In the genomic region with DNA sequence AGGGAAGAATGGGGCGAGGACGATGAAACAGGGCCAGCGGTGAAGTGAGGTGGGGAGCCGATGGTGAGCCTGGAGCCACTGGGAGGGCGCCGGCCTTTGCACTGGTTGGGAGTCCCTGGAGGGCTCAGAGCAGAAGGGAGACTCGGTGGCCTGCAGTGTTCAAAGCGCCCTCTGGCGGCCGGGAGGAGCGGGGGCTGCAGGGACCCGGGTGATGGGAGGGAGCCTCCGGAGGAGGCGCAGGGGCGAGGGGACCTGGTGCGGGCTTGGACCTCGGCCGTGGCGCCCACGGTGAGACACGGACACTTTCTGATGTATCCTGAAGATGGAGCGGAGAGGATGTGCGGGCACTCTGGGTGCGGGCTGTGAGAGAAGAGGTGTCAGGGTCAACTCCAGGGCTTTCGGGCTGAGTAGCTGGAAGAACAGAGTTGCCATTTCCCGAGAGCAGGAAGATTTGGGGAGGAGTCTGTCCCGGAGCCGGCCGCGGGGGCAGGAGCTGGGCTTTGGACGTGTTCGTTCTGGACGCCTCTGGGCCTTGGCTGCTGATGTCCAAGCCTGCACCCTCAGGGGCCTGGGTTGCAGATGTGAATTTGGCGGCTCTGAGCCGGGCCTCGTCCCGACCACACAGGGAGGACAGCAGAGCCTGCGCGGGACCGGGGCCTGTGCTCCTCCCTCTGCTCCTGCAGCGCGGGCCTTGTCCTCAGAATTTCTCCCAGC, we compare ENCODE assay signal across 8 cellular contexts. TPM values are rescaled to one million over a fixed set of nuclear protein-coding genes. Genes with fewer than 3 reads are reported as not detected.
A peak's percentile ranks its signal among the peaks of the same experiment; 100 is the strongest.
DNase-seq lines count a peak whose midpoint lies in the region; ATAC-seq and TF ChIP-seq lines count a peak whose summit lies in the region.

No MANE protein-coding gene starts in this region.

- CTCF ChIA-PET in Calu3 (lab: Charles Lee): no interaction called here

- TF ChIP-seq CTCF in Calu3 (IDR thresholded peaks at IDR 0.05; ENCODE audit: unreplicated experiment) (peak; percentile 37), SU-DHL-6 (IDR thresholded peaks at IDR 0.05; ENCODE audit: insufficient read depth, low read length, poor library complexity, severe bottlenecking) (peak; percentile 66), hepatocyte (IDR thresholded peaks at IDR 0.05; ENCODE audit: poor library complexity) (peak; percentile 70)

- peak; percentile 56 for ATAC-seq in HG03432 (IDR thresholded peaks at IDR 0.05; ENCODE audit: unreplicated experiment)
- peak; percentile 91 to 96 for ATAC-seq in activated naive CD4-positive, alpha-beta T cell treated with anti-CD3 and anti-CD28 coated beads, Interleukin-2, amount 50 U/mL, for 72 hours

- H3K4me3 ChIP-seq in SU-DHL-6 (ENCODE audit: insufficient read depth, low read length, poor library complexity, severe bottlenecking) (no peak overlapping the region), hepatocyte (no peak overlapping the region)

- no TSS peak for BruUV-seq in Calu3 (replicated peaks; lab: Mats Ljungman, UMichigan)

- H3K36me3 ChIP-seq in SU-DHL-6 (ENCODE audit: low read length): no peaks in the 10 kb centered on the region
- H3K36me3 ChIP-seq in hepatocyte (replicated peaks; ENCODE audit: insufficient read depth, low read depth): no peaks in the 10 kb centered on the region

- no peaks in the 10 kb centered on the region for H3K4me1 ChIP-seq in hepatocyte (ENCODE audit: insufficient read depth)

- H3K79me2 ChIP-seq in SU-DHL-6 (ENCODE audit: insufficient read depth, low read length) (no peaks in the 10 kb centered on the region), hepatocyte (no peaks in the 10 kb centered on the region)

- no peak overlapping the region for H3K27ac ChIP-seq in SU-DHL-6 (ENCODE audit: low read depth, low read length)
- H3K27ac ChIP-seq in hepatocyte: no peak overlapping the region

- peaks cover 6% of the 10 kb centered on the region for H3K36me3 Mint-ChIP-seq in Calu3 (ENCODE audit: insufficient read depth, unreplicated experiment)
- H3K36me3 Mint-ChIP-seq in activated naive CD4-positive, alpha-beta T cell treated with anti-CD3 and anti-CD28 coated beads, Interleukin-2, amount 50 U/mL, for 72 hours: no peaks in the 10 kb centered on the region

- DNase-seq in Calu3 (peak; percentile 68), hepatocyte (ENCODE audit: low spot score) (peak; percentile 72), COLO829 (ENCODE audit: low spot score) (no peak), SW 1271 (lab: John Stamatoyannopoulos, UW) (no peak)
- DNase-seq in activated naive CD4-positive, alpha-beta T cell treated with anti-CD3 and anti-CD28 coated beads, Interleukin-2, amount 50 U/mL, for 72 hours (ENCODE audit: low spot score in 2 of 2): peak; percentile 63 to 90
- peak; percentile 70 to 82 (median 79) for DNase-seq in stimulated activated CD4-positive, alpha-beta T cell treated with anti-CD3 and anti-CD28 coated beads, Interleukin-12 subunit alpha, Interleukin-12 subunit beta, amount 100 ng/mL, for 48 hours (ENCODE audit: low read depth in 2 of 3, low spot score in 1 of 3)

- no peaks in the 10 kb centered on the region for H3F3A ChIP-seq in SU-DHL-6 (ENCODE audit: insufficient read depth)

- H4K20me1 ChIP-seq in SU-DHL-6 (ENCODE audit: low read depth, low read length) (no peaks in the 10 kb centered on the region), hepatocyte (ENCODE audit: insufficient read depth, poor library complexity, severe bottlenecking) (no peaks in the 10 kb centered on the region)

- intact Hi-C loops in Calu3 (cut with micrococcal nuclease; ENCODE audit: unreplicated experiment): loop anchor here (10.0 kb wide), 1 partner anchor 195 kb away; no protein-coding TSS in a partner anchor

- H3K9me2 ChIP-seq in SU-DHL-6 (replicated peaks; ENCODE audit: insufficient read depth, low read length): no peaks in the 10 kb centered on the region
- no peaks in the 10 kb centered on the region for H3K9me2 ChIP-seq in hepatocyte (replicated peaks; ENCODE audit: insufficient read depth)

- no peaks in the 10 kb centered on the region for H3K4me1 Mint-ChIP-seq in Calu3 (ENCODE audit: low read depth, unreplicated experiment)

- peaks cover 9% of the 10 kb centered on the region for H3K27me3 Mint-ChIP-seq in Calu3 (ENCODE audit: unreplicated experiment)

- H2AFZ ChIP-seq in SU-DHL-6 (ENCODE audit: low read depth, low read length, severe bottlenecking): no peak overlapping the region
- no peak overlapping the region for H2AFZ ChIP-seq in hepatocyte

- no peak overlapping the region for H3K9ac ChIP-seq in SU-DHL-6 (ENCODE audit: low read length)

- H3K4me3 Mint-ChIP-seq in Calu3 (ENCODE audit: low read depth, unreplicated experiment): no peak overlapping the region

- H3K4me2 ChIP-seq in SU-DHL-6 (ENCODE audit: low read depth, low read length, poor library complexity, severe bottlenecking) (no peak overlapping the region), hepatocyte (no peak overlapping the region)

- WGBS in hepatocyte (ENCODE audit: low lambda C conversion rate, missing lambda C conversion rate): 28% methylated on average over 42 of the region's 42 CpGs

- H3K27me3 ChIP-seq in SU-DHL-6 (ENCODE audit: low read length): no peaks in the 10 kb centered on the region
- no peaks in the 10 kb centered on the region for H3K27me3 ChIP-seq in hepatocyte

- no peak overlapping the region for H3K27ac Mint-ChIP-seq in Calu3 (ENCODE audit: unreplicated experiment)
- no peak overlapping the region for H3K27ac Mint-ChIP-seq in activated naive CD4-positive, alpha-beta T cell treated with anti-CD3 and anti-CD28 coated beads, Interleukin-2, amount 50 U/mL, for 72 hours

- H3K9me3 ChIP-seq in SU-DHL-6 (ENCODE audit: insufficient read depth, low read length) (no peaks in the 10 kb centered on the region), hepatocyte (ENCODE audit: low read depth) (no peaks in the 10 kb centered on the region)

- H3K9me3 Mint-ChIP-seq in Calu3 (ENCODE audit: low read depth, unreplicated experiment): no peaks in the 10 kb centered on the region
- H3K9me3 Mint-ChIP-seq in activated naive CD4-positive, alpha-beta T cell treated with anti-CD3 and anti-CD28 coated beads, Interleukin-2, amount 50 U/mL, for 72 hours: no peaks in the 10 kb centered on the region

RNA-seq across cellular contexts. Expression of gene HEYL, which starts 29.7 kb away (rescaled TPM):
- total RNA-seq in Calu3 (2022) (0.09 and 0.27 TPM in 2 replicates), hepatocyte (9.0 and 10.9 TPM in 2 replicates)
- total RNA-seq in activated naive CD4-positive, alpha-beta T cell treated with anti-CD3 and anti-CD28 coated beads, Interleukin-2, amount 50 U/mL, for 72 hours: 1 to 10 TPM in 1 of 2 donors, not detected in 1; 1.1 TPM
- polyA plus RNA-seq in hepatocyte: 17.9 and 24.8 TPM in 2 replicates

RNA-seq across cellular contexts. Expression of gene PABPC4, which starts 33.2 kb away (rescaled TPM):
- total RNA-seq in Calu3 (2022): 193 and 213 TPM in 2 replicates
- 100 to 1,000 TPM; 168 to 287 TPM for total RNA-seq in activated naive CD4-positive, alpha-beta T cell treated with anti-CD3 and anti-CD28 coated beads, Interleukin-2, amount 50 U/mL, for 72 hours
- total RNA-seq in hepatocyte: 100 and 130 TPM in 2 replicates
- polyA plus RNA-seq in hepatocyte: 71.5 and 82.3 TPM in 2 replicates

Comparison
In these comparisons a context has a peak if more than half of its experiments do, and no peak if none do; other contexts are left out.
1. DNase-seq: peak in Calu3 (single experiment), activated naive CD4-positive, alpha-beta T cell treated with anti-CD3 and anti-CD28 coated beads, Interleukin-2, amount 50 U/mL, for 72 hours (2 of 2), hepatocyte (single experiment) and stimulated activated CD4-positive, alpha-beta T cell treated with anti-CD3 and anti-CD28 coated beads, Interleukin-12 subunit alpha, Interleukin-12 subunit beta, amount 100 ng/mL, for 48 hours (3 of 3); none in COLO829 (single experiment) and SW 1271 (0 of 2).
2. Peak in every context shown above with its lines, with median percentiles within 50 percentile points of each other: CTCF ChIP-seq.